In genomic region chr14:51704465-51705050, GRCh38 we compare ENCODE assay signal across 22 cellular contexts. TPM values are rescaled to one million over a fixed set of nuclear protein-coding genes. Genes with fewer than 3 reads are reported as not detected.
A peak's percentile ranks its signal among the peaks of the same experiment; 100 is the strongest.
DNase-seq lines count a peak whose midpoint lies in the region; ATAC-seq and TF ChIP-seq lines count a peak whose summit lies in the region.
"Had no signal": no experiment of that assay in that cellular context is flagged by ENCODE, and none has a peak within 500 bp of the region (broad histone marks: within the 10 kb centered on the region; RNA-seq: fewer than 3 reads in every experiment).

No MANE protein-coding gene starts in this region.

- peaks cover 46% of the 10 kb centered on the region for H3K36me3 ChIP-seq in HUES6 (ENCODE audit: control insufficient read depth, insufficient read depth, low read length)
- H3K36me3 ChIP-seq in breast epithelium: peaks cover 5% of the 10 kb centered on the region

- no peak overlapping the region for H3K4me3 Mint-ChIP-seq in CD14-positive monocyte
- H3K4me3 Mint-ChIP-seq: activated CD4-positive, alpha-beta T cell treated with anti-CD3 and anti-CD28 coated beads, Interleukin-2, amount 10 ng/mL, durations not matched to agents 7 days and 5 days; CD4-positive, CD25-positive, alpha-beta regulatory T cell; neural crest cell had no signal

- H3K9me3 Mint-ChIP-seq in CD14-positive monocyte: no peaks in the 10 kb centered on the region
- H3K9me3 Mint-ChIP-seq: activated CD4-positive, alpha-beta T cell treated with anti-CD3 and anti-CD28 coated beads, Interleukin-2, amount 10 ng/mL, durations not matched to agents 7 days and 5 days; CD4-positive, CD25-positive, alpha-beta regulatory T cell; neural crest cell had no signal

- DNase-seq in Ammon's horn (ENCODE audit: low spot score): peak; percentile 23
- no peak for DNase-seq in breast epithelium (ENCODE audit: low spot score in 2 of 2)
- peak; percentile 20 for DNase-seq in iPS-NIHi11 (ENCODE audit: low spot score)
- no peak for DNase-seq in NCI-H226
- DNase-seq in CD14-positive monocyte (ENCODE audit: low spot score): no peak
- no peak for DNase-seq in NCI-H345 treated with DMSO at 0.1 percent for 48 hours (lab: John Stamatoyannopoulos, UW; ENCODE audit: unreplicated experiment)
- DNase-seq: activated CD4-positive, alpha-beta T cell treated with anti-CD3 and anti-CD28 coated beads, Interleukin-2, amount 10 ng/mL, durations not matched to agents 7 days and 5 days; activated effector memory CD4-positive, alpha-beta T cell treated with Interleukin-2 at 50 U/mL for 16 hours; adrenal gland; CD4-positive, CD25-positive, alpha-beta regulatory T cell; DMS 273 treated with DMSO at 0.1 percent for 48 hours; foreskin fibroblast; NCI-H187 treated with DMSO at 0.1 percent for 48 hours; NCI-H510A had no signal

- no peak for TF ChIP-seq CTCF in breast epithelium (IDR thresholded peaks at IDR 0.05)
- TF ChIP-seq CTCF in CD14-positive monocyte (IDR thresholded peaks at IDR 0.05): no peak

- 0 out of 2 replicates have a peak overlapping the region, but pooled peaks have one; percentile 22 for H3K27ac ChIP-seq in HUES6 (ENCODE audit: low read depth, low read length)
- H3K27ac ChIP-seq in breast epithelium: peak overlapping the region; percentile 5 to 51
- H3K27ac ChIP-seq: adrenal gland, coronary artery, hepatocyte, HL-60 had no signal

- H3K27me3 ChIP-seq in HUES6 (ENCODE audit: control insufficient read depth, insufficient read depth, low read length) (no peaks in the 10 kb centered on the region), breast epithelium (no peaks in the 10 kb centered on the region)
- H3K27me3 ChIP-seq: adrenal gland, hepatocyte had no signal

- H3K4me3 ChIP-seq in HUES6 (ENCODE audit: low read depth, low read length) (0 out of 2 replicates have a peak overlapping the region, but pooled peaks have one; percentile 17), breast epithelium (no peak overlapping the region)
- H3K4me3 ChIP-seq: adrenal gland, coronary artery, GM12878, hepatocyte, K562 had no signal

- intact Hi-C loops in breast epithelium (cut with DNase I; ENCODE audit: low total_unique reads) (no loop called here), CD14-positive monocyte (cut with micrococcal nuclease) (no loop called here)

- peaks cover 42% of the 10 kb centered on the region for H3K4me1 ChIP-seq in HUES6 (ENCODE audit: control insufficient read depth, insufficient read depth, low read length)
- no peaks in the 10 kb centered on the region for H3K4me1 ChIP-seq in breast epithelium
- H3K4me1 ChIP-seq: adrenal gland had no signal

- no peak for TF ChIP-seq POLR2A in breast epithelium (IDR thresholded peaks at IDR 0.05)

- H3K27me3 Mint-ChIP-seq in CD14-positive monocyte (ENCODE audit: low read depth in 3 of 3): peaks cover 0 to 2% (median 0%) of the 10 kb centered on the region in 3 donors
- H3K27me3 Mint-ChIP-seq: activated CD4-positive, alpha-beta T cell treated with anti-CD3 and anti-CD28 coated beads, Interleukin-2, amount 10 ng/mL, durations not matched to agents 7 days and 5 days had no signal

- no peak overlapping the region for H3K27ac Mint-ChIP-seq in CD14-positive monocyte
- H3K27ac Mint-ChIP-seq: activated CD4-positive, alpha-beta T cell treated with anti-CD3 and anti-CD28 coated beads, Interleukin-2, amount 10 ng/mL, durations not matched to agents 7 days and 5 days; CD4-positive, CD25-positive, alpha-beta regulatory T cell had no signal

- H3K4me1 Mint-ChIP-seq in CD14-positive monocyte: no peaks in the 10 kb centered on the region
- H3K4me1 Mint-ChIP-seq: activated CD4-positive, alpha-beta T cell treated with anti-CD3 and anti-CD28 coated beads, Interleukin-2, amount 10 ng/mL, durations not matched to agents 7 days and 5 days; CD4-positive, CD25-positive, alpha-beta regulatory T cell had no signal

- no peaks in the 10 kb centered on the region for H3K36me3 Mint-ChIP-seq in CD14-positive monocyte
- H3K36me3 Mint-ChIP-seq: CD4-positive, CD25-positive, alpha-beta regulatory T cell had no signal

- ATAC-seq in HG03442 (IDR thresholded peaks at IDR 0.05; ENCODE audit: unreplicated experiment): no peak
- ATAC-seq: GM12878, K562 had no signal

- no peak overlapping the region for H3K9ac ChIP-seq in HUES6 (ENCODE audit: low read length)

- no peaks in the 10 kb centered on the region for H3K9me3 ChIP-seq in HUES6 (ENCODE audit: control insufficient read depth, insufficient read depth, low read depth, low read length)
- H3K9me3 ChIP-seq in breast epithelium: no peaks in the 10 kb centered on the region
- H3K9me3 ChIP-seq: adrenal gland had no signal

RNA-seq across cellular contexts. Expression of gene FRMD6, which starts 52.8 kb away (rescaled TPM):
- 100 to 1,000 TPM in 1 of 3 donors, 10 to 100 TPM in 2; 14.6 to 111 (median 80.3) TPM for total RNA-seq in breast epithelium
- polyA plus RNA-seq in CD14-positive monocyte: under 1 TPM; 0.12 to 0.25 TPM

Comparison
In these comparisons a context has a peak if more than half of its experiments do, and no peak if none do; other contexts are left out.
1. DNase-seq: peak in Ammon's horn (single experiment) and iPS-NIHi11 (single experiment); none in breast epithelium (0 of 2), NCI-H226 (single experiment), CD14-positive monocyte (single experiment) and NCI-H345 treated with DMSO at 0.1 percent for 48 hours (single experiment).